In the genomic region with DNA sequence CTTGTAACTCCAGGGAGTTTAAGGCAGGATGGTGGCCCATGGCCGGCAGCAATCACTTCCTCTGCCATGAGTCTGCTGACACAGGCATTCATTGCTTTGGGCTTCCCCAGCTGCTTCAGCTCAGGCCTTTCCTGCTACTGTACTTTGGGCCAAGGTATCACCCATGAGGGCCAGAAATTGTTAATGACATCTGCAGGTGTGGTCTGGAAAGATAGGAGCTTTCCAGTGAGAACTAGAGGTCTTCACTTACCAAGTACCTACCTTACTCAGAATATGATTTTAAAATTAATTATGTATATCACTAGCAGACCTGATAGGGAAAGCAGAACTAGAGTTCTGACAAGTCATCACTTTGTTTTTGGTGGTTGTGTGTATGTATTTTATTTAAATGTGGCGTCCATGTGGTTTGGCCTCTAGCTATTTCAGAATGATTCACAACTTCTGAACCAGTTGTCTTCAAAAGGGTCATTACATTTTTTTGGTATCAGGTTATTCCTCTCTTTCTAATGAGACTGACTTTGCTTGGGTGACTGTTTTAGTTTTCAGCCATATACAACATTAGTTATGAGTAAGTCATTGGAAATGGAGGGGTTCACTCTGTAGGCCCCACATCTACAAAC, we compare ENCODE assay signal across 1 cellular context.
TF ChIP-seq lines count a peak whose summit lies in the region.

No MANE protein-coding gene starts in this region.

TF ChIP-seq in GM12878, 131 proteins besides CTCF, POLR2A, EP300 and RAD21 (continues in another document):
- TF ChIP-seq FOXM1 (IDR thresholded peaks at IDR 0.05; ENCODE audit: low read depth, low read length): no peak
- TF ChIP-seq LARP7 (IDR thresholded peaks at IDR 0.05): no peak
- peak; percentile 43; the same call in 1 of the 2 replicates for TF ChIP-seq CBFB (IDR thresholded peaks at IDR 0.05; ENCODE audit: low read depth)
- no peak for TF ChIP-seq TAF1 (IDR thresholded peaks at IDR 0.05; ENCODE audit: borderline replicate concordance, low read depth, low read length)
- TF ChIP-seq, protein P1, sequence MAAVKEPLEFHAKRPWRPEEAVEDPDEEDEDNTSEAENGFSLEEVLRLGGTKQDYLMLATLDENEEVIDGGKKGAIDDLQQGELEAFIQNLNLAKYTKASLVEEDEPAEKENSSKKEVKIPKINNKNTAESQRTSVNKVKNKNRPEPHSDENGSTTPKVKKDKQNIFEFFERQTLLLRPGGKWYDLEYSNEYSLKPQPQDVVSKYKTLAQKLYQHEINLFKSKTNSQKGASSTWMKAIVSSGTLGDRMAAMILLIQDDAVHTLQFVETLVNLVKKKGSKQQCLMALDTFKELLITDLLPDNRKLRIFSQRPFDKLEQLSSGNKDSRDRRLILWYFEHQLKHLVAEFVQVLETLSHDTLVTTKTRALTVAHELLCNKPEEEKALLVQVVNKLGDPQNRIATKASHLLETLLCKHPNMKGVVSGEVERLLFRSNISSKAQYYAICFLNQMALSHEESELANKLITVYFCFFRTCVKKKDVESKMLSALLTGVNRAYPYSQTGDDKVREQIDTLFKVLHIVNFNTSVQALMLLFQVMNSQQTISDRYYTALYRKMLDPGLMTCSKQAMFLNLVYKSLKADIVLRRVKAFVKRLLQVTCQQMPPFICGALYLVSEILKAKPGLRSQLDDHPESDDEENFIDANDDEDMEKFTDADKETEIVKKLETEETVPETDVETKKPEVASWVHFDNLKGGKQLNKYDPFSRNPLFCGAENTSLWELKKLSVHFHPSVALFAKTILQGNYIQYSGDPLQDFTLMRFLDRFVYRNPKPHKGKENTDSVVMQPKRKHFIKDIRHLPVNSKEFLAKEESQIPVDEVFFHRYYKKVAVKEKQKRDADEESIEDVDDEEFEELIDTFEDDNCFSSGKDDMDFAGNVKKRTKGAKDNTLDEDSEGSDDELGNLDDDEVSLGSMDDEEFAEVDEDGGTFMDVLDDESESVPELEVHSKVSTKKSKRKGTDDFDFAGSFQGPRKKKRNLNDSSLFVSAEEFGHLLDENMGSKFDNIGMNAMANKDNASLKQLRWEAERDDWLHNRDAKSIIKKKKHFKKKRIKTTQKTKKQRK (IDR thresholded peaks at IDR 0.05; ENCODE audit: low read depth, low read length): no peak
- no peak for TF ChIP-seq CEBPB (IDR thresholded peaks at IDR 0.05; ENCODE audit: borderline replicate concordance in 1 of 2, low read depth in 2 of 2, low read length in 2 of 2)
- TF ChIP-seq, protein P2, sequence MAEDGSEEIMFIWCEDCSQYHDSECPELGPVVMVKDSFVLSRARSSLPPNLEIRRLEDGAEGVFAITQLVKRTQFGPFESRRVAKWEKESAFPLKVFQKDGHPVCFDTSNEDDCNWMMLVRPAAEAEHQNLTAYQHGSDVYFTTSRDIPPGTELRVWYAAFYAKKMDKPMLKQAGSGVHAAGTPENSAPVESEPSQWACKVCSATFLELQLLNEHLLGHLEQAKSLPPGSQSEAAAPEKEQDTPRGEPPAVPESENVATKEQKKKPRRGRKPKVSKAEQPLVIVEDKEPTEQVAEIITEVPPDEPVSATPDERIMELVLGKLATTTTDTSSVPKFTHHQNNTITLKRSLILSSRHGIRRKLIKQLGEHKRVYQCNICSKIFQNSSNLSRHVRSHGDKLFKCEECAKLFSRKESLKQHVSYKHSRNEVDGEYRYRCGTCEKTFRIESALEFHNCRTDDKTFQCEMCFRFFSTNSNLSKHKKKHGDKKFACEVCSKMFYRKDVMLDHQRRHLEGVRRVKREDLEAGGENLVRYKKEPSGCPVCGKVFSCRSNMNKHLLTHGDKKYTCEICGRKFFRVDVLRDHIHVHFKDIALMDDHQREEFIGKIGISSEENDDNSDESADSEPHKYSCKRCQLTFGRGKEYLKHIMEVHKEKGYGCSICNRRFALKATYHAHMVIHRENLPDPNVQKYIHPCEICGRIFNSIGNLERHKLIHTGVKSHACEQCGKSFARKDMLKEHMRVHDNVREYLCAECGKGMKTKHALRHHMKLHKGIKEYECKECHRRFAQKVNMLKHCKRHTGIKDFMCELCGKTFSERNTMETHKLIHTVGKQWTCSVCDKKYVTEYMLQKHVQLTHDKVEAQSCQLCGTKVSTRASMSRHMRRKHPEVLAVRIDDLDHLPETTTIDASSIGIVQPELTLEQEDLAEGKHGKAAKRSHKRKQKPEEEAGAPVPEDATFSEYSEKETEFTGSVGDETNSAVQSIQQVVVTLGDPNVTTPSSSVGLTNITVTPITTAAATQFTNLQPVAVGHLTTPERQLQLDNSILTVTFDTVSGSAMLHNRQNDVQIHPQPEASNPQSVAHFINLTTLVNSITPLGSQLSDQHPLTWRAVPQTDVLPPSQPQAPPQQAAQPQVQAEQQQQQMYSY (CRISPR knock-in tag; IDR thresholded peaks at IDR 0.05): no peak
- no peak for TF ChIP-seq NFYA (IDR thresholded peaks at IDR 0.05; ENCODE audit: borderline replicate concordance, low read depth, low read length)
- TF ChIP-seq CHD4 (IDR thresholded peaks at IDR 0.05): no peak
- TF ChIP-seq HCFC1 (IDR thresholded peaks at IDR 0.05; ENCODE audit: low read length): no peak
- TF ChIP-seq SMAD5 (IDR thresholded peaks at IDR 0.05; ENCODE audit: low read depth): no peak
- TF ChIP-seq, protein P3, sequence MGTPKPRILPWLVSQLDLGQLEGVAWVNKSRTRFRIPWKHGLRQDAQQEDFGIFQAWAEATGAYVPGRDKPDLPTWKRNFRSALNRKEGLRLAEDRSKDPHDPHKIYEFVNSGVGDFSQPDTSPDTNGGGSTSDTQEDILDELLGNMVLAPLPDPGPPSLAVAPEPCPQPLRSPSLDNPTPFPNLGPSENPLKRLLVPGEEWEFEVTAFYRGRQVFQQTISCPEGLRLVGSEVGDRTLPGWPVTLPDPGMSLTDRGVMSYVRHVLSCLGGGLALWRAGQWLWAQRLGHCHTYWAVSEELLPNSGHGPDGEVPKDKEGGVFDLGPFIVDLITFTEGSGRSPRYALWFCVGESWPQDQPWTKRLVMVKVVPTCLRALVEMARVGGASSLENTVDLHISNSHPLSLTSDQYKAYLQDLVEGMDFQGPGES (IDR thresholded peaks at IDR 0.05): no peak
- no peak for TF ChIP-seq NR2C1 (IDR thresholded peaks at IDR 0.05)
- TF ChIP-seq, protein P4, sequence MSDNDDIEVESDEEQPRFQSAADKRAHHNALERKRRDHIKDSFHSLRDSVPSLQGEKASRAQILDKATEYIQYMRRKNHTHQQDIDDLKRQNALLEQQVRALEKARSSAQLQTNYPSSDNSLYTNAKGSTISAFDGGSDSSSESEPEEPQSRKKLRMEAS (IDR thresholded peaks at IDR 0.05; ENCODE audit: low read depth, low read length): no peak
- no peak for TF ChIP-seq ZNF274 (IDR thresholded peaks at IDR 0.05; ENCODE audit: insufficient read depth, insufficient read length)
- TF ChIP-seq MYB (IDR thresholded peaks at IDR 0.05; ENCODE audit: borderline replicate concordance, low read depth, low read length): no peak
- peak; percentile 28 for TF ChIP-seq KLF5 (IDR thresholded peaks at IDR 0.05; ENCODE audit: partially characterized antibody)
- TF ChIP-seq, protein P5, sequence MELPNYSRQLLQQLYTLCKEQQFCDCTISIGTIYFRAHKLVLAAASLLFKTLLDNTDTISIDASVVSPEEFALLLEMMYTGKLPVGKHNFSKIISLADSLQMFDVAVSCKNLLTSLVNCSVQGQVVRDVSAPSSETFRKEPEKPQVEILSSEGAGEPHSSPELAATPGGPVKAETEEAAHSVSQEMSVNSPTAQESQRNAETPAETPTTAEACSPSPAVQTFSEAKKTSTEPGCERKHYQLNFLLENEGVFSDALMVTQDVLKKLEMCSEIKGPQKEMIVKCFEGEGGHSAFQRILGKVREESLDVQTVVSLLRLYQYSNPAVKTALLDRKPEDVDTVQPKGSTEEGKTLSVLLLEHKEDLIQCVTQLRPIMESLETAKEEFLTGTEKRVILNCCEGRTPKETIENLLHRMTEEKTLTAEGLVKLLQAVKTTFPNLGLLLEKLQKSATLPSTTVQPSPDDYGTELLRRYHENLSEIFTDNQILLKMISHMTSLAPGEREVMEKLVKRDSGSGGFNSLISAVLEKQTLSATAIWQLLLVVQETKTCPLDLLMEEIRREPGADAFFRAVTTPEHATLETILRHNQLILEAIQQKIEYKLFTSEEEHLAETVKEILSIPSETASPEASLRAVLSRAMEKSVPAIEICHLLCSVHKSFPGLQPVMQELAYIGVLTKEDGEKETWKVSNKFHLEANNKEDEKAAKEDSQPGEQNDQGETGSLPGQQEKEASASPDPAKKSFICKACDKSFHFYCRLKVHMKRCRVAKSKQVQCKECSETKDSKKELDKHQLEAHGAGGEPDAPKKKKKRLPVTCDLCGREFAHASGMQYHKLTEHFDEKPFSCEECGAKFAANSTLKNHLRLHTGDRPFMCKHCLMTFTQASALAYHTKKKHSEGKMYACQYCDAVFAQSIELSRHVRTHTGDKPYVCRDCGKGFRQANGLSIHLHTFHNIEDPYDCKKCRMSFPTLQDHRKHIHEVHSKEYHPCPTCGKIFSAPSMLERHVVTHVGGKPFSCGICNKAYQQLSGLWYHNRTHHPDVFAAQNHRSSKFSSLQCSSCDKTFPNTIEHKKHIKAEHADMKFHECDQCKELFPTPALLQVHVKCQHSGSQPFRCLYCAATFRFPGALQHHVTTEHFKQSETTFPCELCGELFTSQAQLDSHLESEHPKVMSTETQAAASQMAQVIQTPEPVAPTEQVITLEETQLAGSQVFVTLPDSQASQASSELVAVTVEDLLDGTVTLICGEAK (IDR thresholded peaks at IDR 0.05; ENCODE audit: borderline replicate concordance): no peak
- TF ChIP-seq YBX1 (IDR thresholded peaks at IDR 0.05): no peak
- TF ChIP-seq SREBF2 (IDR thresholded peaks at IDR 0.05; ENCODE audit: low read length): no peak
- TF ChIP-seq POLR2AphosphoS5 (IDR thresholded peaks at IDR 0.05; ENCODE audit: low read length): no peak
- TF ChIP-seq, protein P6, sequence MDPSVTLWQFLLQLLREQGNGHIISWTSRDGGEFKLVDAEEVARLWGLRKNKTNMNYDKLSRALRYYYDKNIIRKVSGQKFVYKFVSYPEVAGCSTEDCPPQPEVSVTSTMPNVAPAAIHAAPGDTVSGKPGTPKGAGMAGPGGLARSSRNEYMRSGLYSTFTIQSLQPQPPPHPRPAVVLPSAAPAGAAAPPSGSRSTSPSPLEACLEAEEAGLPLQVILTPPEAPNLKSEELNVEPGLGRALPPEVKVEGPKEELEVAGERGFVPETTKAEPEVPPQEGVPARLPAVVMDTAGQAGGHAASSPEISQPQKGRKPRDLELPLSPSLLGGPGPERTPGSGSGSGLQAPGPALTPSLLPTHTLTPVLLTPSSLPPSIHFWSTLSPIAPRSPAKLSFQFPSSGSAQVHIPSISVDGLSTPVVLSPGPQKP (IDR thresholded peaks at IDR 0.05; ENCODE audit: low read depth, low read length): no peak
- TF ChIP-seq CBX3 (IDR thresholded peaks at IDR 0.05; ENCODE audit: borderline replicate concordance, low read depth): no peak
- TF ChIP-seq RCOR1 (conservative IDR thresholded peaks at IDR 0.05; ENCODE audit: low read depth, low read length): no peak
- TF ChIP-seq FOXK2 (IDR thresholded peaks at IDR 0.05): no peak
- TF ChIP-seq NFXL1 (IDR thresholded peaks at IDR 0.05; ENCODE audit: borderline replicate concordance): no peak
- TF ChIP-seq ZNF217 (IDR thresholded peaks at IDR 0.05): 0 out of 2 replicates have a peak, but pooled peaks have one; percentile 62
- TF ChIP-seq, protein P7, sequence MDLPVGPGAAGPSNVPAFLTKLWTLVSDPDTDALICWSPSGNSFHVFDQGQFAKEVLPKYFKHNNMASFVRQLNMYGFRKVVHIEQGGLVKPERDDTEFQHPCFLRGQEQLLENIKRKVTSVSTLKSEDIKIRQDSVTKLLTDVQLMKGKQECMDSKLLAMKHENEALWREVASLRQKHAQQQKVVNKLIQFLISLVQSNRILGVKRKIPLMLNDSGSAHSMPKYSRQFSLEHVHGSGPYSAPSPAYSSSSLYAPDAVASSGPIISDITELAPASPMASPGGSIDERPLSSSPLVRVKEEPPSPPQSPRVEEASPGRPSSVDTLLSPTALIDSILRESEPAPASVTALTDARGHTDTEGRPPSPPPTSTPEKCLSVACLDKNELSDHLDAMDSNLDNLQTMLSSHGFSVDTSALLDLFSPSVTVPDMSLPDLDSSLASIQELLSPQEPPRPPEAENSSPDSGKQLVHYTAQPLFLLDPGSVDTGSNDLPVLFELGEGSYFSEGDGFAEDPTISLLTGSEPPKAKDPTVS (IDR thresholded peaks at IDR 0.05; ENCODE audit: low read depth, low read length): no peak
- TF ChIP-seq JUND (IDR thresholded peaks at IDR 0.05; ENCODE audit: low read depth, low read length): no peak
- no peak for TF ChIP-seq MEF2B (IDR thresholded peaks at IDR 0.05; ENCODE audit: partially characterized antibody, poor library complexity, severe bottlenecking)
- 0 out of 2 replicates have a peak, but pooled peaks have one; percentile 14 for TF ChIP-seq BCL11A (IDR thresholded peaks at IDR 0.05; ENCODE audit: low read depth, low read length)
- TF ChIP-seq, protein P8, sequence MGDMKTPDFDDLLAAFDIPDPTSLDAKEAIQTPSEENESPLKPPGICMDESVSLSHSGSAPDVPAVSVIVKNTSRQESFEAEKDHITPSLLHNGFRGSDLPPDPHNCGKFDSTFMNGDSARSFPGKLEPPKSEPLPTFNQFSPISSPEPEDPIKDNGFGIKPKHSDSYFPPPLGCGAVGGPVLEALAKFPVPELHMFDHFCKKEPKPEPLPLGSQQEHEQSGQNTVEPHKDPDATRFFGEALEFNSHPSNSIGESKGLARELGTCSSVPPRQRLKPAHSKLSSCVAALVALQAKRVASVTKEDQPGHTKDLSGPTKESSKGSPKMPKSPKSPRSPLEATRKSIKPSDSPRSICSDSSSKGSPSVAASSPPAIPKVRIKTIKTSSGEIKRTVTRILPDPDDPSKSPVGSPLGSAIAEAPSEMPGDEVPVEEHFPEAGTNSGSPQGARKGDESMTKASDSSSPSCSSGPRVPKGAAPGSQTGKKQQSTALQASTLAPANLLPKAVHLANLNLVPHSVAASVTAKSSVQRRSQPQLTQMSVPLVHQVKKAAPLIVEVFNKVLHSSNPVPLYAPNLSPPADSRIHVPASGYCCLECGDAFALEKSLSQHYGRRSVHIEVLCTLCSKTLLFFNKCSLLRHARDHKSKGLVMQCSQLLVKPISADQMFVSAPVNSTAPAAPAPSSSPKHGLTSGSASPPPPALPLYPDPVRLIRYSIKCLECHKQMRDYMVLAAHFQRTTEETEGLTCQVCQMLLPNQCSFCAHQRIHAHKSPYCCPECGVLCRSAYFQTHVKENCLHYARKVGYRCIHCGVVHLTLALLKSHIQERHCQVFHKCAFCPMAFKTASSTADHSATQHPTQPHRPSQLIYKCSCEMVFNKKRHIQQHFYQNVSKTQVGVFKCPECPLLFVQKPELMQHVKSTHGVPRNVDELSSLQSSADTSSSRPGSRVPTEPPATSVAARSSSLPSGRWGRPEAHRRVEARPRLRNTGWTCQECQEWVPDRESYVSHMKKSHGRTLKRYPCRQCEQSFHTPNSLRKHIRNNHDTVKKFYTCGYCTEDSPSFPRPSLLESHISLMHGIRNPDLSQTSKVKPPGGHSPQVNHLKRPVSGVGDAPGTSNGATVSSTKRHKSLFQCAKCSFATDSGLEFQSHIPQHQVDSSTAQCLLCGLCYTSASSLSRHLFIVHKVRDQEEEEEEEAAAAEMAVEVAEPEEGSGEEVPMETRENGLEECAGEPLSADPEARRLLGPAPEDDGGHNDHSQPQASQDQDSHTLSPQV (IDR thresholded peaks at IDR 0.05): no peak
- TF ChIP-seq KAT2A (conservative IDR thresholded peaks at IDR 0.05; ENCODE audit: control insufficient read depth, low read depth, low read length): no peak
- TF ChIP-seq MXI1 (IDR thresholded peaks at IDR 0.05; ENCODE audit: low read depth, low read length): no peak; the same call in 1 of the 2 replicates
- TF ChIP-seq TBL1XR1 (IDR thresholded peaks at IDR 0.05; ENCODE audit: low read depth, low read length): no peak
- TF ChIP-seq HDAC6 (IDR thresholded peaks at IDR 0.05; ENCODE audit: unreplicated experiment): no peak
- TF ChIP-seq TARDBP (IDR thresholded peaks at IDR 0.05; ENCODE audit: borderline replicate concordance): no peak
